Comparison of ENCODE assay signal across 21 cellular contexts in the genomic region with DNA sequence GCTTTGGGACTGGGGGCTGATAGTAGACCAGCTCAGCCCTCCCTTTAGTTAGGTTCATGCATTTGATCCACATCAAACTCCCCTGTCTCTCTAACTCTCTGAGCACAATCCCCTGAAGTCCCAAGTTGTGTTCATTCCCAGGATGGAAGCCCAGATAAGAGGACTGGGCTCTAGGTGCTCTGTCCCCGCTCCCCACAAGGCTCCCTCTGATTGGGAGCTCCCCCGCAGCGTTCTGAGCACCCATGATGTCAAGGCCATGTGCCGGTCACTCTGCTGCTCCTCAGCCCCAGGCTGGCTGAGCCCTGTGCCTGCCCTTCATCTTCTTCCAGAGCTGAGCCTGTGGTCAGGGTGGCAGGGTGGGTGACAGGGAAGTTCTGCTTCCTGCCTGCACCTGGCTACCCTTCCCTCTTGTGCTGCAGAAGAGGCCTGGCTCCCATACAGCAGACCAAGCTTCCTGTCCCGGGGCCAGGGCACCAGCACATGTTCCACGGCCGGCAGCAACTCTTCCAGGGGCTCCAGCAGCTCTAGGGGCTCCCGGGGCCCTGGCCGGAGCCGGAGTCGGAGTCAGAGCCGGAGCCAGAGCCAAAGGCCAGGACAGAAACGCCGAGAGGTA. TPM values are rescaled to one million over a fixed set of nuclear protein-coding genes. Genes with fewer than 3 reads are reported as not detected.
DNase-seq lines count a peak whose midpoint lies in the region; ATAC-seq, FAIRE-seq and TF ChIP-seq lines count a peak whose summit lies in the region.
"Had no signal": no experiment of that assay in that cellular context is flagged by ENCODE, and none has a peak within 500 bp of the region (broad histone marks: within the 10 kb centered on the region; RNA-seq: fewer than 3 reads in every experiment).

No MANE protein-coding gene starts in this region.

- TF ChIP-seq CTCF in D721Med (IDR thresholded peaks at IDR 0.05; ENCODE audit: insufficient read depth, missing control alignments) (no peak), coronary artery (IDR thresholded peaks at IDR 0.05) (no peak), hepatocyte (IDR thresholded peaks at IDR 0.05; ENCODE audit: poor library complexity) (no peak)

- H3K27me3 ChIP-seq in BLaER1 (no peaks in the 10 kb centered on the region), neuronal stem cell (ENCODE audit: control insufficient read depth in 3 of 3, insufficient read depth in 3 of 3, low read depth in 1 of 3, low read length in 3 of 3) (peaks cover 0 to 11% (median 8%) of the 10 kb centered on the region in 3 experiments), hepatocyte (peaks cover 3% of the 10 kb centered on the region)
- H3K27me3 ChIP-seq: MG63 had no signal

- no peaks in the 10 kb centered on the region for H3K79me2 ChIP-seq in hepatocyte

- no peak overlapping the region for H2BK15ac ChIP-seq in neuronal stem cell (ENCODE audit: low read length)

- no peak overlapping the region for H3K9ac ChIP-seq in BLaER1
- H3K9ac ChIP-seq in neuronal stem cell (ENCODE audit: low read depth, low read length, poor library complexity) = no peak overlapping the region

- H3K4me2 ChIP-seq in BLaER1 (peak overlapping the region; percentile 88), neuronal stem cell (ENCODE audit: insufficient read depth, low read length, poor library complexity, severe bottlenecking) (no peak overlapping the region), hepatocyte (no peak overlapping the region)
- H3K4me2 ChIP-seq: GM23338 had no signal

- WGBS in neuronal stem cell (ENCODE audit: extremely low coverage in 2 of 2, insufficient read length in 2 of 2, insufficient replicate concordance in 1 of 2), 2 donors = no CpG with 5 or more reads among the region's 14 CpGs
- WGBS in hepatocyte (ENCODE audit: low lambda C conversion rate, missing lambda C conversion rate) = 94% methylated on average over 14 of the region's 14 CpGs

- no peaks in the 10 kb centered on the region for H4K20me1 ChIP-seq in BLaER1
- H4K20me1 ChIP-seq in hepatocyte (ENCODE audit: insufficient read depth, poor library complexity, severe bottlenecking) = no peaks in the 10 kb centered on the region

- H4K8ac ChIP-seq in neuronal stem cell (ENCODE audit: low read depth, low read length) = no peak overlapping the region

- H3K27ac ChIP-seq in BLaER1 (no peak overlapping the region), coronary artery (no peak overlapping the region), neuronal stem cell (replicated peaks; ENCODE audit: low read length) (no peak overlapping the region), hepatocyte (no peak overlapping the region)

- H3K4me1 ChIP-seq in BLaER1 (peaks cover 71% of the 10 kb centered on the region), neuronal stem cell (ENCODE audit: control insufficient read depth in 2 of 2, insufficient read depth in 1 of 2, low read depth in 1 of 2, low read length in 2 of 2) (peaks cover 8 to 17% of the 10 kb centered on the region in 2 donors), hepatocyte (ENCODE audit: insufficient read depth) (no peaks in the 10 kb centered on the region)

- no peak overlapping the region for H3K4ac ChIP-seq in neuronal stem cell (ENCODE audit: low read length)

- peaks cover 4% of the 10 kb centered on the region for H3K27me3 Mint-ChIP-seq in activated naive CD4-positive, alpha-beta T cell treated with anti-CD3 and anti-CD28 coated beads for 36 hours (ENCODE audit: low read depth)

- intact Hi-C loops in activated naive CD4-positive, alpha-beta T cell treated with anti-CD3 and anti-CD28 coated beads for 36 hours (cut with micrococcal nuclease) = loop anchor here (5.0 kb wide), 1 partner anchor 712 kb away; a partner anchor contains a TSS

- no peak overlapping the region for H2BK5ac ChIP-seq in neuronal stem cell (ENCODE audit: low read length)

- no peak overlapping the region for H2BK120ac ChIP-seq in neuronal stem cell (ENCODE audit: low read depth, low read length)

- H4K91ac ChIP-seq in neuronal stem cell (ENCODE audit: low read depth, low read length, poor library complexity) = peak overlapping the region; percentile 3

- H3K14ac ChIP-seq in neuronal stem cell (ENCODE audit: low read length) = no peak overlapping the region

- FAIRE-seq in D721Med (lab: Jason Lieb, UNC) = no peak

- H3K23ac ChIP-seq in neuronal stem cell (ENCODE audit: low read depth, low read length, poor library complexity) = no peak overlapping the region

- H3K18ac ChIP-seq in neuronal stem cell (ENCODE audit: low read length) = peak overlapping the region; percentile 73

- H2BK12ac ChIP-seq in neuronal stem cell (ENCODE audit: low read length) = no peak overlapping the region

- peak; percentile 6 for DNase-seq in D721Med (ENCODE audit: insufficient read length, low spot score)
- peak; percentile 62 for DNase-seq in coronary artery (ENCODE audit: low spot score)
- DNase-seq in neuronal stem cell (ENCODE audit: low spot score) = no peak
- no peak for DNase-seq in hepatocyte (ENCODE audit: low spot score)
- DNase-seq in activated naive CD4-positive, alpha-beta T cell treated with anti-CD3 and anti-CD28 coated beads for 36 hours = no peak
- DNase-seq: ACHN; AML-193; Calu3; CD4-positive, alpha-beta memory T cell; DMS79; MG63; NCI-H1092; NCI-H1694; NCI-H226; NCI-H524 treated with DMSO at 0.1 percent for 48 hours; SHP77 treated with DMSO at 0.1 percent for 48 hours had no signal

- H3K9me3 Mint-ChIP-seq in activated naive CD4-positive, alpha-beta T cell treated with anti-CD3 and anti-CD28 coated beads for 36 hours = no peaks in the 10 kb centered on the region
- H3K9me3 Mint-ChIP-seq: CD4-positive, alpha-beta memory T cell; GM23338 had no signal

- H3K36me3 Mint-ChIP-seq in activated naive CD4-positive, alpha-beta T cell treated with anti-CD3 and anti-CD28 coated beads for 36 hours (ENCODE audit: low read depth) = peaks cover 2% of the 10 kb centered on the region
- H3K36me3 Mint-ChIP-seq: CD4-positive, alpha-beta memory T cell had no signal

- H3K9me2 ChIP-seq in hepatocyte (replicated peaks; ENCODE audit: insufficient read depth) = no peaks in the 10 kb centered on the region

- no peaks in the 10 kb centered on the region for H3K9me3 ChIP-seq in BLaER1
- H3K9me3 ChIP-seq in neuronal stem cell (replicated peaks in 1 of 2; ENCODE audit: control insufficient read depth in 2 of 2, insufficient read depth in 1 of 2, low read depth in 1 of 2, low read length in 2 of 2) = no peaks in the 10 kb centered on the region
- H3K9me3 ChIP-seq in hepatocyte (ENCODE audit: low read depth) = no peaks in the 10 kb centered on the region
- H3K9me3 ChIP-seq: MG63 had no signal

- ATAC-seq in HG02840 (IDR thresholded peaks at IDR 0.05; ENCODE audit: low FRiP score, unreplicated experiment) (no peak), HG02884 (IDR thresholded peaks at IDR 0.05; ENCODE audit: unreplicated experiment) (no peak)
- ATAC-seq: GM23338, SK-N-SH treated with all-trans-retinoic acid at 6 μM for 48 hours had no signal

- no peak overlapping the region for H2AFZ ChIP-seq in neuronal stem cell (ENCODE audit: low read length)
- no peak overlapping the region for H2AFZ ChIP-seq in hepatocyte
- H2AFZ ChIP-seq: GM23338 had no signal

- no peaks in the 10 kb centered on the region for H3K36me3 ChIP-seq in BLaER1
- H3K36me3 ChIP-seq in neuronal stem cell (replicated peaks in 1 of 2; ENCODE audit: control insufficient read depth in 2 of 2, insufficient read depth in 2 of 2, low read length in 2 of 2) = no peaks in the 10 kb centered on the region
- H3K36me3 ChIP-seq in hepatocyte (replicated peaks; ENCODE audit: insufficient read depth, low read depth) = no peaks in the 10 kb centered on the region
- H3K36me3 ChIP-seq: MG63 had no signal

- H2AK5ac ChIP-seq in neuronal stem cell (ENCODE audit: low read depth, low read length) = peak overlapping the region; percentile 76

- CTCF ChIA-PET in activated naive CD4-positive, alpha-beta T cell treated with anti-CD3 and anti-CD28 coated beads for 36 hours (lab: Charles Lee) = no interaction called here

- H3K79me1 ChIP-seq in neuronal stem cell (ENCODE audit: low read depth, low read length) = peaks cover 2% of the 10 kb centered on the region

- H3K4me1 Mint-ChIP-seq in activated naive CD4-positive, alpha-beta T cell treated with anti-CD3 and anti-CD28 coated beads for 36 hours (ENCODE audit: low read depth) = peaks cover 19% of the 10 kb centered on the region

- no peak overlapping the region for H3K4me3 Mint-ChIP-seq in activated naive CD4-positive, alpha-beta T cell treated with anti-CD3 and anti-CD28 coated beads for 36 hours
- H3K4me3 Mint-ChIP-seq: GM23338 had no signal

- H3K4me3 ChIP-seq in BLaER1 = no peak overlapping the region
- H3K4me3 ChIP-seq in coronary artery = no peak overlapping the region
- no peak overlapping the region for H3K4me3 ChIP-seq in neuronal stem cell (ENCODE audit: low read length in 2 of 2)
- H3K4me3 ChIP-seq in hepatocyte = no peak overlapping the region
- H3K4me3 ChIP-seq: GM23338, MG63 had no signal

- no peak overlapping the region for H3K27ac Mint-ChIP-seq in activated naive CD4-positive, alpha-beta T cell treated with anti-CD3 and anti-CD28 coated beads for 36 hours
- H3K27ac Mint-ChIP-seq: GM23338 had no signal

RNA-seq across cellular contexts. Expression of a gene that starts 14.9 kb away (rescaled TPM):
- polyA plus RNA-seq in neuronal stem cell (2013, experiment 1 of 2) = 9.5 TPM
- 8.8 TPM for polyA plus RNA-seq in neuronal stem cell (2013, experiment 2 of 2)
- 3.7 and 5.0 TPM in 2 replicates for total RNA-seq in hepatocyte
- 10.4 and 11.0 TPM in 2 replicates for polyA plus RNA-seq in hepatocyte
- total RNA-seq in activated naive CD4-positive, alpha-beta T cell treated with anti-CD3 and anti-CD28 coated beads for 36 hours = 10 to 100 TPM; 24.2 to 24.5 TPM

RNA-seq across cellular contexts. Expression of a gene that starts 17.6 kb away (rescaled TPM):
- polyA plus RNA-seq in neuronal stem cell (2013, experiment 1 of 2) = not detected
- not detected for polyA plus RNA-seq in neuronal stem cell (2013, experiment 2 of 2)
- 0.48 and 2.0 TPM in 2 replicates for total RNA-seq in hepatocyte
- 0.28 TPM in 1 of 2 replicates, not detected in the other for polyA plus RNA-seq in hepatocyte
- total RNA-seq in activated naive CD4-positive, alpha-beta T cell treated with anti-CD3 and anti-CD28 coated beads for 36 hours = not detected
- total RNA-seq: Calu3; CD4-positive, alpha-beta memory T cell; GM23338 had no signal
- polyA plus RNA-seq: CD4-positive, alpha-beta memory T cell; GM23338 had no signal

RNA-seq across cellular contexts. Expression of a gene that starts 38.9 kb away (rescaled TPM):
- polyA plus RNA-seq in neuronal stem cell (2013, experiment 1 of 2) = not detected
- not detected for polyA plus RNA-seq in neuronal stem cell (2013, experiment 2 of 2)
- total RNA-seq in hepatocyte = not detected in 2 replicates
- polyA plus RNA-seq in hepatocyte = not detected in 2 replicates
- not detected for total RNA-seq in activated naive CD4-positive, alpha-beta T cell treated with anti-CD3 and anti-CD28 coated beads for 36 hours
- total RNA-seq: Calu3; CD4-positive, alpha-beta memory T cell; GM23338 had no signal
- polyA plus RNA-seq: CD4-positive, alpha-beta memory T cell; GM23338 had no signal

RNA-seq across cellular contexts. Expression of a gene that starts 55.7 kb away (rescaled TPM):
- 0.03 TPM for polyA plus RNA-seq in neuronal stem cell (2013, experiment 1 of 2)
- polyA plus RNA-seq in neuronal stem cell (2013, experiment 2 of 2) = 0.01 TPM
- 0.04 and 0.07 TPM in 2 replicates for total RNA-seq in hepatocyte
- polyA plus RNA-seq in hepatocyte = not detected in 2 replicates
- total RNA-seq in activated naive CD4-positive, alpha-beta T cell treated with anti-CD3 and anti-CD28 coated beads for 36 hours = not detected
- total RNA-seq: Calu3; CD4-positive, alpha-beta memory T cell had no signal
- polyA plus RNA-seq: CD4-positive, alpha-beta memory T cell; GM23338 had no signal

Comparison
In these comparisons a context has a peak if more than half of its experiments do, and no peak if none do; other contexts are left out.
1. DNase-seq: peak in D721Med (single experiment) and coronary artery (single experiment); none in neuronal stem cell (single experiment), hepatocyte (single experiment) and activated naive CD4-positive, alpha-beta T cell treated with anti-CD3 and anti-CD28 coated beads for 36 hours (single experiment).